Comparison of ENCODE assay signal across 31 cellular contexts in genomic region chr2:16298866-16299265, GRCh38.
"Had no signal": no experiment of that assay in that cellular context is flagged by ENCODE, and none has a peak within 500 bp of the region (broad histone marks: within the 10 kb centered on the region; RNA-seq: fewer than 3 reads in every experiment).

No MANE protein-coding gene starts in this region.

- DNase-seq: activated B cell treated with CpG ODN at 0.5 μM for 24 hours; activated CD4-positive, alpha-beta memory T cell treated with anti-CD3 and anti-CD28 coated beads for 36 hours; activated CD4-positive, alpha-beta T cell treated with anti-CD3 and anti-CD28 coated beads for 48 hours; activated CD4-positive, alpha-beta T cell treated with anti-CD3 and anti-CD28 coated beads, Interleukin-2, amount 10 ng/mL, durations not matched to agents 7 days and 5 days; activated CD4-positive, alpha-beta T cell treated with anti-CD3 and anti-CD28 coated beads, Interleukin-2, amount 50 U/mL, for 4 hours; activated CD4-positive, CD25-positive, alpha-beta regulatory T cell treated with anti-CD3 and anti-CD28 coated beads, Interleukin-2, amount 50 U/mL, for 72 hours; activated CD8-positive, alpha-beta memory T cell treated with anti-CD3 and anti-CD28 coated beads, Interleukin-2, amount 50 U/mL, for 4 hours; activated CD8-positive, alpha-beta T cell treated with anti-CD3 and anti-CD28 coated beads for 36 hours; activated effector memory CD4-positive, alpha-beta T cell treated with anti-CD3 and anti-CD28 coated beads, Interleukin-2, amount 50 U/mL, for 16 hours; activated gamma-delta T cell treated with Interleukin-2 at 50 U/mL for 16 hours; activated naive CD4-positive, alpha-beta T cell; activated naive CD4-positive, alpha-beta T cell treated with anti-CD3 and anti-CD28 coated beads for 36 hours; activated naive CD4-positive, alpha-beta T cell treated with anti-CD3 and anti-CD28 coated beads, Interleukin-2, amount 50 U/mL, for 16 hours; activated naive CD8-positive, alpha-beta T cell treated with anti-CD3 and anti-CD28 coated beads for 36 hours; activated T-cell treated with anti-CD3 and anti-CD28 coated beads for 4 hours; activated T-cell treated with anti-CD3 and anti-CD28 coated beads, Interleukin-2, amount 50 U/mL, for 1 hour; activated T-cell treated with anti-CD3 and anti-CD28 coated beads, Interleukin-2, amount 50 U/mL, for 4 hours; activated T-cell treated with anti-CD3 and anti-CD28 coated beads, Interleukin-2, amount 50 U/mL, for 72 hours; adrenal gland; amniotic stem cell; aorta; body of pancreas; brain microvascular endothelial cell; central memory CD4-positive, alpha-beta T cell; T-helper 1 cell; T-helper 2 cell; T-helper 9 cell had no signal

- ATAC-seq: activated CD8-positive, alpha-beta T cell treated with anti-CD3 and anti-CD28 coated beads for 36 hours; activated naive CD4-positive, alpha-beta T cell treated with anti-CD3 and anti-CD28 coated beads, Interleukin-2, amount 50 U/mL, for 72 hours; activated T-cell treated with anti-CD3 and anti-CD28 coated beads, Interleukin-2, amount 50 U/mL, for 4 hours; activated T-cell treated with anti-CD3 and anti-CD28 coated beads, Interleukin-2, amount 50 U/mL, for 72 hours; activated T-helper 17 cell treated with anti-CD3 and anti-CD28 coated beads, Interleukin-2, amount 50 U/mL, for 72 hours; body of pancreas had no signal

- H3K9me3 ChIP-seq: adrenal gland, body of pancreas had no signal

- H3K27ac ChIP-seq: adrenal gland, body of pancreas, brain microvascular endothelial cell, breast epithelium, VCaP had no signal

- H3K27me3 ChIP-seq: adrenal gland, body of pancreas, brain microvascular endothelial cell had no signal

- H3K4me3 ChIP-seq: adrenal gland, body of pancreas, breast epithelium had no signal

- H3K4me1 ChIP-seq: adrenal gland, body of pancreas, breast epithelium had no signal

- H3K36me3 ChIP-seq: adrenal gland, brain microvascular endothelial cell, breast epithelium had no signal
